Comparison of ENCODE assay signal across 2 cellular contexts in genomic region chr11:43968719-43969118, GRCh38.
TF ChIP-seq lines count a peak whose summit lies in the region.

No MANE protein-coding gene starts in this region.

TF ChIP-seq in GM23338, 12 proteins besides CTCF, POLR2A, EP300 and RAD21:
- TF ChIP-seq, protein P1, sequence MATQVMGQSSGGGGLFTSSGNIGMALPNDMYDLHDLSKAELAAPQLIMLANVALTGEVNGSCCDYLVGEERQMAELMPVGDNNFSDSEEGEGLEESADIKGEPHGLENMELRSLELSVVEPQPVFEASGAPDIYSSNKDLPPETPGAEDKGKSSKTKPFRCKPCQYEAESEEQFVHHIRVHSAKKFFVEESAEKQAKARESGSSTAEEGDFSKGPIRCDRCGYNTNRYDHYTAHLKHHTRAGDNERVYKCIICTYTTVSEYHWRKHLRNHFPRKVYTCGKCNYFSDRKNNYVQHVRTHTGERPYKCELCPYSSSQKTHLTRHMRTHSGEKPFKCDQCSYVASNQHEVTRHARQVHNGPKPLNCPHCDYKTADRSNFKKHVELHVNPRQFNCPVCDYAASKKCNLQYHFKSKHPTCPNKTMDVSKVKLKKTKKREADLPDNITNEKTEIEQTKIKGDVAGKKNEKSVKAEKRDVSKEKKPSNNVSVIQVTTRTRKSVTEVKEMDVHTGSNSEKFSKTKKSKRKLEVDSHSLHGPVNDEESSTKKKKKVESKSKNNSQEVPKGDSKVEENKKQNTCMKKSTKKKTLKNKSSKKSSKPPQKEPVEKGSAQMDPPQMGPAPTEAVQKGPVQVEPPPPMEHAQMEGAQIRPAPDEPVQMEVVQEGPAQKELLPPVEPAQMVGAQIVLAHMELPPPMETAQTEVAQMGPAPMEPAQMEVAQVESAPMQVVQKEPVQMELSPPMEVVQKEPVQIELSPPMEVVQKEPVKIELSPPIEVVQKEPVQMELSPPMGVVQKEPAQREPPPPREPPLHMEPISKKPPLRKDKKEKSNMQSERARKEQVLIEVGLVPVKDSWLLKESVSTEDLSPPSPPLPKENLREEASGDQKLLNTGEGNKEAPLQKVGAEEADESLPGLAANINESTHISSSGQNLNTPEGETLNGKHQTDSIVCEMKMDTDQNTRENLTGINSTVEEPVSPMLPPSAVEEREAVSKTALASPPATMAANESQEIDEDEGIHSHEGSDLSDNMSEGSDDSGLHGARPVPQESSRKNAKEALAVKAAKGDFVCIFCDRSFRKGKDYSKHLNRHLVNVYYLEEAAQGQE (IDR thresholded peaks at IDR 0.05; ENCODE audit: unreplicated experiment): no peak
- TF ChIP-seq ZNF331 (CRISPR knock-in tag; IDR thresholded peaks at IDR 0.05; ENCODE audit: low read depth) (no peak), ZNF462 (CRISPR knock-in tag; IDR thresholded peaks at IDR 0.05) (no peak), STAT1 (IDR thresholded peaks at IDR 0.05; ENCODE audit: unreplicated experiment) (no peak), ETS1 (IDR thresholded peaks at IDR 0.05) (no peak), JUNB (IDR thresholded peaks at IDR 0.05; ENCODE audit: unreplicated experiment) (no peak), ZNF114 (CRISPR knock-in tag; IDR thresholded peaks at IDR 0.05) (no peak), POLR2AphosphoS5 (IDR thresholded peaks at IDR 0.05; ENCODE audit: low read depth) (no peak), EZH2 (IDR thresholded peaks at IDR 0.05; ENCODE audit: low read depth, unreplicated experiment) (no peak), NANOG (IDR thresholded peaks at IDR 0.05; ENCODE audit: borderline replicate concordance) (no peak), CREB1 (CRISPR knock-in tag; IDR thresholded peaks at IDR 0.05; ENCODE audit: low read depth) (no peak), EZH2phosphoT487 (IDR thresholded peaks at IDR 0.05; ENCODE audit: unreplicated experiment) (no peak)

TF ChIP-seq in H1, 55 proteins besides CTCF, POLR2A, EP300 and RAD21:
- TF ChIP-seq KDM1A (IDR thresholded peaks at IDR 0.05; ENCODE audit: borderline replicate concordance, low read length) (no peak), SUZ12 (IDR thresholded peaks at IDR 0.05; ENCODE audit: low read length) (no peak), CBX5 (IDR thresholded peaks at IDR 0.05; ENCODE audit: low read depth, low read length) (no peak), SP1 (IDR thresholded peaks at IDR 0.05; ENCODE audit: low read depth, low read length) (no peak), RFX5 (IDR thresholded peaks at IDR 0.05; ENCODE audit: borderline replicate concordance, low read depth, low read length) (no peak), FOSL1 (IDR thresholded peaks at IDR 0.05; ENCODE audit: insufficient read depth, low read depth, low read length) (no peak), HDAC2 (IDR thresholded peaks at IDR 0.05; ENCODE audit: borderline replicate concordance in 1 of 2, low read depth in 2 of 2, low read length in 2 of 2) (no peak), EGR1 (IDR thresholded peaks at IDR 0.05; ENCODE audit: borderline replicate concordance, low read depth, low read length) (no peak), POU5F1 (IDR thresholded peaks at IDR 0.05; ENCODE audit: low read depth, low read length) (no peak), SP2 (IDR thresholded peaks at IDR 0.05; ENCODE audit: low read length) (no peak), NANOG (IDR thresholded peaks at IDR 0.05; ENCODE audit: insufficient read depth, low read depth, low read length, poor library complexity, severe bottlenecking) (no peak), SAP30 (IDR thresholded peaks at IDR 0.05; ENCODE audit: insufficient read depth, insufficient replicate concordance, low read length) (no peak)
- TF ChIP-seq, protein P2, sequence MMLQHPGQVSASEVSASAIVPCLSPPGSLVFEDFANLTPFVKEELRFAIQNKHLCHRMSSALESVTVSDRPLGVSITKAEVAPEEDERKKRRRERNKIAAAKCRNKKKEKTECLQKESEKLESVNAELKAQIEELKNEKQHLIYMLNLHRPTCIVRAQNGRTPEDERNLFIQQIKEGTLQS (IDR thresholded peaks at IDR 0.05; ENCODE audit: insufficient read depth, low read depth, low read length): no peak
- TF ChIP-seq, protein P3, sequence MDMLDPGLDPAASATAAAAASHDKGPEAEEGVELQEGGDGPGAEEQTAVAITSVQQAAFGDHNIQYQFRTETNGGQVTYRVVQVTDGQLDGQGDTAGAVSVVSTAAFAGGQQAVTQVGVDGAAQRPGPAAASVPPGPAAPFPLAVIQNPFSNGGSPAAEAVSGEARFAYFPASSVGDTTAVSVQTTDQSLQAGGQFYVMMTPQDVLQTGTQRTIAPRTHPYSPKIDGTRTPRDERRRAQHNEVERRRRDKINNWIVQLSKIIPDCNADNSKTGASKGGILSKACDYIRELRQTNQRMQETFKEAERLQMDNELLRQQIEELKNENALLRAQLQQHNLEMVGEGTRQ (IDR thresholded peaks at IDR 0.05; ENCODE audit: low read length): no peak
